Comparison of ENCODE assay signal across 13 cellular contexts in the genomic region with DNA sequence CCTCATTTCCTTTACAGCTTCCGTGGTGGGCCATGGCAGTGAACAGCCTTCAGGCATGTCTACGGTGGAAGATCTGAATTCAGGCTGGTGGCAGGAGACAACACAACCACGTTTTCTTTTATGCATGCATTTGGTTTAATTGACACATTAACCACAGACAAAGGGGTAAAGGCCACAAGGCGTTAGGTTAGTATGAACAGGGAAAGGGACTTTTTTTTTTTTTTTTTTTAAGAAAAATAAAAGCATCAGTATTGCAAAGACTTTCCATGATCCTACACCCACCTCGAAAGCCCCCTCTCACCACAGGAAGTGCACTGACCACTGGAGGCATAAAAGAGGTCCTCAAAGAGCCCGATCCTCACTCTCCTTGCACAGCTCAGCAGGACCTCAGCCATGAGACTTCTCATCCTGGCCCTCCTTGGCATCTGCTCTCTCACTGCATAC. TPM values are rescaled to one million over a fixed set of nuclear protein-coding genes. Genes with fewer than 3 reads are reported as not detected.
DNase-seq lines count a peak whose midpoint lies in the region; ATAC-seq and TF ChIP-seq lines count a peak whose summit lies in the region.
"Not testable (repeated sequence)": the region's sequence is repeated elsewhere in the genome, so short reads cannot be mapped to it uniquely, and the experiment has no call there.
"Had no signal": no experiment of that assay in that cellular context is flagged by ENCODE, and none has a peak within 500 bp of the region (broad histone marks: within the 10 kb centered on the region; RNA-seq: fewer than 3 reads in every experiment).

A gene with protein sequence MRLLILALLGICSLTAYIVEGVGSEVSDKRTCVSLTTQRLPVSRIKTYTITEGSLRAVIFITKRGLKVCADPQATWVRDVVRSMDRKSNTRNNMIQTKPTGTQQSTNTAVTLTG (plus strand): TSS at position 361 of the 444 bp plus-strand sequence. CDS start 33 bp downstream, at position 394.

- not testable (repeated sequence) for H3K27ac Mint-ChIP-seq in activated CD4-positive, alpha-beta memory T cell treated with anti-CD3 and anti-CD28 coated beads for 36 hours; activated T-helper 17 cell treated with anti-CD3 and anti-CD28 coated beads, Interleukin-2, amount 50 U/mL, for 72 hours; stimulated activated memory B cell treated with anti-CD40 and anti-IgM and Interleukin-4, amounts not matched to agents 10 μg/mL and 1 μg/mL and 100 μg/mL, for 72 hours
- H3K27ac Mint-ChIP-seq in activated naive CD8-positive, alpha-beta T cell treated with anti-CD3 and anti-CD28 coated beads, Interleukin-2, amount 50 U/mL, for 24 hours = peak within 1 kb of the TSS; percentile 96
- H3K27ac Mint-ChIP-seq in naive thymus-derived CD4-positive, alpha-beta T cell = peak within 1 kb of the TSS in 2 of 9 donors; percentile 19 to 38

- not testable (repeated sequence) for H3K36me3 Mint-ChIP-seq in activated CD4-positive, alpha-beta memory T cell treated with anti-CD3 and anti-CD28 coated beads for 36 hours; activated T-helper 17 cell treated with anti-CD3 and anti-CD28 coated beads, Interleukin-2, amount 50 U/mL, for 72 hours (ENCODE audit: low read depth); naive thymus-derived CD4-positive, alpha-beta T cell; stimulated activated memory B cell treated with anti-CD40 and anti-IgM and Interleukin-4, amounts not matched to agents 10 μg/mL and 1 μg/mL and 100 μg/mL, for 72 hours
- peaks cover 45% of the 10 kb centered on the region for H3K36me3 Mint-ChIP-seq in activated naive CD8-positive, alpha-beta T cell treated with anti-CD3 and anti-CD28 coated beads, Interleukin-2, amount 50 U/mL, for 24 hours (ENCODE audit: low read depth)

- not testable (repeated sequence) for H3K27me3 Mint-ChIP-seq in activated CD4-positive, alpha-beta memory T cell treated with anti-CD3 and anti-CD28 coated beads for 36 hours; activated T-helper 17 cell treated with anti-CD3 and anti-CD28 coated beads, Interleukin-2, amount 50 U/mL, for 72 hours; activated naive CD8-positive, alpha-beta T cell treated with anti-CD3 and anti-CD28 coated beads, Interleukin-2, amount 50 U/mL, for 24 hours
- peaks cover 0 to 14% (median 0%) of the 10 kb centered on the region in 5 donors for H3K27me3 Mint-ChIP-seq in naive thymus-derived CD4-positive, alpha-beta T cell
- peaks cover 19% of the 10 kb centered on the region for H3K27me3 Mint-ChIP-seq in stimulated activated memory B cell treated with anti-CD40 and anti-IgM and Interleukin-4, amounts not matched to agents 10 μg/mL and 1 μg/mL and 100 μg/mL, for 72 hours

- CTCF ChIA-PET in activated CD4-positive, alpha-beta memory T cell treated with anti-CD3 and anti-CD28 coated beads for 36 hours (lab: Charles Lee) = not testable (repeated sequence)
- CTCF ChIA-PET in naive thymus-derived CD4-positive, alpha-beta T cell (lab: Charles Lee) = interaction anchor here (2.6 kb wide), 1 partner anchor 136 kb away, joined by 12 read pairs; no protein-coding TSS in a partner anchor

- not testable (repeated sequence) for H3K36me3 ChIP-seq in DND-41 (ENCODE audit: insufficient read depth, low read length); naive thymus-derived CD4-positive, alpha-beta T cell (ENCODE audit: control insufficient read depth in 2 of 3, insufficient read depth in 3 of 3, low read length in 3 of 3)

- H3K4me1 Mint-ChIP-seq in activated CD4-positive, alpha-beta memory T cell treated with anti-CD3 and anti-CD28 coated beads for 36 hours (ENCODE audit: low read depth) = peaks cover 18% of the 10 kb centered on the region
- H3K4me1 Mint-ChIP-seq in activated T-helper 17 cell treated with anti-CD3 and anti-CD28 coated beads, Interleukin-2, amount 50 U/mL, for 72 hours; stimulated activated memory B cell treated with anti-CD40 and anti-IgM and Interleukin-4, amounts not matched to agents 10 μg/mL and 1 μg/mL and 100 μg/mL, for 72 hours: not testable (repeated sequence)
- peaks cover 55% of the 10 kb centered on the region for H3K4me1 Mint-ChIP-seq in activated naive CD8-positive, alpha-beta T cell treated with anti-CD3 and anti-CD28 coated beads, Interleukin-2, amount 50 U/mL, for 24 hours
- peaks cover 3 to 29% (median 7%) of the 10 kb centered on the region in 7 donors for H3K4me1 Mint-ChIP-seq in naive thymus-derived CD4-positive, alpha-beta T cell

- H3K4me2 ChIP-seq in DND-41 (ENCODE audit: insufficient read depth, low read length) = not testable (repeated sequence)

- TF ChIP-seq CTCF in DND-41 (IDR thresholded peaks at IDR 0.05; ENCODE audit: borderline replicate concordance, extremely low read depth, low read length, poor library complexity, severe bottlenecking) = not testable (repeated sequence)

- not testable (repeated sequence) for H3K9me3 ChIP-seq in DND-41 (ENCODE audit: insufficient read depth, low read length, severe bottlenecking); naive thymus-derived CD4-positive, alpha-beta T cell (ENCODE audit: control insufficient read depth in 2 of 3, low read length in 3 of 3)

- not testable (repeated sequence) for H3K9ac ChIP-seq in DND-41 (ENCODE audit: low read depth, low read length)

- POLR2A ChIA-PET in activated CD4-positive, alpha-beta memory T cell treated with anti-CD3 and anti-CD28 coated beads for 36 hours (lab: Charles Lee); naive thymus-derived CD4-positive, alpha-beta T cell (lab: Charles Lee): not testable (repeated sequence)

- H3K27ac ChIP-seq in DND-41 (ENCODE audit: low read length); naive thymus-derived CD4-positive, alpha-beta T cell (ENCODE audit: low read depth, low read length): not testable (repeated sequence)

- peak; percentile 47 for ATAC-seq in DND-41 (ENCODE audit: insufficient read depth, low read depth)
- ATAC-seq in activated T-helper 17 cell treated with anti-CD3 and anti-CD28 coated beads, Interleukin-2, amount 50 U/mL, for 72 hours (replicated peaks) = peak; percentile 44
- peak; percentile 84 for ATAC-seq in activated naive CD8-positive, alpha-beta T cell treated with anti-CD3 and anti-CD28 coated beads, Interleukin-2, amount 50 U/mL, for 24 hours
- ATAC-seq in naive thymus-derived CD4-positive, alpha-beta T cell = peak; percentile 61
- ATAC-seq in stimulated activated memory B cell treated with anti-CD40 and anti-IgM and Interleukin-4, amounts not matched to agents 10 μg/mL and 1 μg/mL and 100 μg/mL, for 72 hours = peak; percentile 24

- not testable (repeated sequence) for H3K27me3 ChIP-seq in DND-41 (ENCODE audit: insufficient read depth, low read length, poor library complexity); naive thymus-derived CD4-positive, alpha-beta T cell (ENCODE audit: control insufficient read depth in 2 of 2, insufficient read depth in 2 of 2, low read length in 2 of 2)

- H2AFZ ChIP-seq in DND-41 (ENCODE audit: low read depth, low read length) = not testable (repeated sequence)

- intact Hi-C loops in activated CD4-positive, alpha-beta memory T cell treated with anti-CD3 and anti-CD28 coated beads for 36 hours (cut with micrococcal nuclease); naive thymus-derived CD4-positive, alpha-beta T cell (cut with micrococcal nuclease): not testable (repeated sequence)

- not testable (repeated sequence) for DNase-seq in DND-41
- DNase-seq in activated CD4-positive, alpha-beta memory T cell treated with anti-CD3 and anti-CD28 coated beads for 36 hours = peak; percentile 15
- peak; percentile 30 for DNase-seq in activated CD8-positive, alpha-beta memory T cell treated with anti-CD3 and anti-CD28 coated beads, Interleukin-2, amount 50 U/mL, for 4 hours
- DNase-seq in activated naive CD8-positive, alpha-beta T cell treated with anti-CD3 and anti-CD28 coated beads, Interleukin-2, amount 50 U/mL, for 24 hours = peak; percentile 67
- DNase-seq in naive thymus-derived CD4-positive, alpha-beta T cell = peak in 1 of 9 donors; percentile 28

- not testable (repeated sequence) for H3K4me3 ChIP-seq in DND-41 (ENCODE audit: low read depth in 1 of 2, low read length in 2 of 2); naive thymus-derived CD4-positive, alpha-beta T cell (ENCODE audit: low read length)

- H3K4me1 ChIP-seq in DND-41 (ENCODE audit: insufficient read depth, low read length); naive thymus-derived CD4-positive, alpha-beta T cell (ENCODE audit: control insufficient read depth in 2 of 2, insufficient read depth in 2 of 2, low read length in 2 of 2): not testable (repeated sequence)

- H3K4me3 Mint-ChIP-seq in activated CD4-positive, alpha-beta memory T cell treated with anti-CD3 and anti-CD28 coated beads for 36 hours; activated T-helper 17 cell treated with anti-CD3 and anti-CD28 coated beads, Interleukin-2, amount 50 U/mL, for 72 hours; stimulated activated memory B cell treated with anti-CD40 and anti-IgM and Interleukin-4, amounts not matched to agents 10 μg/mL and 1 μg/mL and 100 μg/mL, for 72 hours: not testable (repeated sequence)
- peak within 1 kb of the TSS; percentile 93 for H3K4me3 Mint-ChIP-seq in activated naive CD8-positive, alpha-beta T cell treated with anti-CD3 and anti-CD28 coated beads, Interleukin-2, amount 50 U/mL, for 24 hours
- H3K4me3 Mint-ChIP-seq in naive thymus-derived CD4-positive, alpha-beta T cell = peak within 1 kb of the TSS in 2 of 10 donors; percentile 35 to 67

- H3K9me3 Mint-ChIP-seq in activated CD4-positive, alpha-beta memory T cell treated with anti-CD3 and anti-CD28 coated beads for 36 hours; activated T-helper 17 cell treated with anti-CD3 and anti-CD28 coated beads, Interleukin-2, amount 50 U/mL, for 72 hours; activated naive CD8-positive, alpha-beta T cell treated with anti-CD3 and anti-CD28 coated beads, Interleukin-2, amount 50 U/mL, for 24 hours; naive thymus-derived CD4-positive, alpha-beta T cell; stimulated activated memory B cell treated with anti-CD40 and anti-IgM and Interleukin-4, amounts not matched to agents 10 μg/mL and 1 μg/mL and 100 μg/mL, for 72 hours: not testable (repeated sequence)

- not testable (repeated sequence) for H4K20me1 ChIP-seq in DND-41 (ENCODE audit: insufficient read depth, low read length)

- H3K79me2 ChIP-seq in DND-41 (ENCODE audit: insufficient read depth, low read length) = not testable (repeated sequence)

RNA-seq across cellular contexts. Expression of the gene that starts here (rescaled TPM):
- 1 to 10 TPM in 1 of 2 experiments, under 1 TPM in 1; 0.97 to 1.2 TPM for total RNA-seq in activated CD4-positive, alpha-beta memory T cell treated with anti-CD3 and anti-CD28 coated beads for 36 hours
- total RNA-seq in activated T-helper 17 cell treated with anti-CD3 and anti-CD28 coated beads, Interleukin-2, amount 50 U/mL, for 72 hours = under 1 TPM in 1 of 2 donors, not detected in 1; 0.50 TPM
- total RNA-seq in naive thymus-derived CD4-positive, alpha-beta T cell = 1 to 10 TPM in 2 of 5 experiments, under 1 TPM in 2, not detected in 1; 0.32 to 2.6 (median 1.4) TPM
- under 1 TPM in 1 of 2 donors, not detected in 1; 0.15 TPM for polyA plus RNA-seq in naive thymus-derived CD4-positive, alpha-beta T cell
- total RNA-seq: A172, K562, LHCN-M2, OCI-LY7, Peyer's patch had no signal
- polyA plus RNA-seq: AG04450 had no signal

Comparison
In these comparisons a context has a peak if more than half of its experiments do, and no peak if none do; other contexts are left out.
1. Peak in ATAC-seq in activated T-helper 17 cell treated with anti-CD3 and anti-CD28 coated beads, Interleukin-2, amount 50 U/mL, for 72 hours; RNA of the gene not detected or under 1 TPM.
2. ATAC-seq: peak in every context shown above with its lines; median percentile 84 in activated naive CD8-positive, alpha-beta T cell treated with anti-CD3 and anti-CD28 coated beads, Interleukin-2, amount 50 U/mL, for 24 hours; 61 in naive thymus-derived CD4-positive, alpha-beta T cell; 47 in DND-41; 44 in activated T-helper 17 cell treated with anti-CD3 and anti-CD28 coated beads, Interleukin-2, amount 50 U/mL, for 72 hours; 24 in stimulated activated memory B cell treated with anti-CD40 and anti-IgM and Interleukin-4, amounts not matched to agents 10 μg/mL and 1 μg/mL and 100 μg/mL, for 72 hours.